20 cellular contexts compared by ENCODE assay signal in the genomic region with DNA sequence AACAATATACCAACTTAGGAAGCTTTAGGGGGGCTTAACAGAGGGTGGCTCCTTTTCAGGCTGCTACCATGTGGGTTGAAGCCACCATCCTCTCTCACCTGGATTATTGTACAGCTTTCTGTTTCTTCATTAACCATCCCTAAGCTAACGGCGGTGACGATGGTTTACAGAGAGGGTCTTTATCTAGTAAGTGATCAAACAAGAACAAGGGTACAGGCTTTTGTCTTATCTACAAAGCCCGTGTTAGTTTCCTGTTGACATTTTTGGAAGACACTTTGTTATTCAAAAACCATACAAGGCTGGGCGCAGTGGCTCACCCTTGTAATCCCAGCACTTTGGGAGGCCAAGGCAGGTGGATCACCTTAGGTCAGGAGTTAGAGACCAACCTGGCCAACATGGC. TPM values are rescaled to one million over a fixed set of nuclear protein-coding genes. Genes with fewer than 3 reads are reported as not detected.
DNase-seq lines count a peak whose midpoint lies in the region; ATAC-seq and TF ChIP-seq lines count a peak whose summit lies in the region.
"Had no signal": no experiment of that assay in that cellular context is flagged by ENCODE, and none has a peak within 500 bp of the region (broad histone marks: within the 10 kb centered on the region; RNA-seq: fewer than 3 reads in every experiment).

No MANE protein-coding gene starts in this region.

- peaks cover 0 to 24% (median 18%) of the 10 kb centered on the region in 4 donors for H3K4me1 Mint-ChIP-seq in CD4-positive, CD25-positive, alpha-beta regulatory T cell
- peaks cover 21 to 39% (median 31%) of the 10 kb centered on the region in 3 donors for H3K4me1 Mint-ChIP-seq in CD8-positive, alpha-beta memory T cell
- peaks cover 32% of the 10 kb centered on the region for H3K4me1 Mint-ChIP-seq in T-helper 2 cell treated with Interferon-gamma antibody and Interleukin-4, amounts not matched to agents 5 μg/mL and 100 μg/mL, for 36 hours (ENCODE audit: low read depth)
- H3K4me1 Mint-ChIP-seq in naive thymus-derived CD8-positive, alpha-beta T cell = peaks cover 22 to 41% (median 39%) of the 10 kb centered on the region in 4 donors

- in situ Hi-C loops in ACHN (cut with HindIII; ENCODE audit: low pct_ligation_motif_present, low pct_unique_long_range_greater_than_20kb, low sequenced_read_pairs) (no loop called here), transverse colon (cut with MboI; ENCODE audit: low pct_ligation_motif_present in 1 of 4, low pct_unique_long_range_greater_than_20kb in 1 of 4, low sequenced_read_pairs in 3 of 4) (loop anchor here in 1 of 4 donors (10.0 kb wide), 1 partner anchor 55 kb away; no protein-coding TSS in a partner anchor)

- intact Hi-C loops in transverse colon (cut with DNase I; ENCODE audit: low total_unique reads) = no loop called here

- H3K36me3 Mint-ChIP-seq in CD4-positive, CD25-positive, alpha-beta regulatory T cell = peaks cover 20% of the 10 kb centered on the region
- peaks cover 6 to 47% (median 9%) of the 10 kb centered on the region in 3 donors for H3K36me3 Mint-ChIP-seq in CD8-positive, alpha-beta memory T cell
- H3K36me3 Mint-ChIP-seq in T-helper 2 cell treated with Interferon-gamma antibody and Interleukin-4, amounts not matched to agents 5 μg/mL and 100 μg/mL, for 36 hours (ENCODE audit: low read depth) = peaks cover 35% of the 10 kb centered on the region
- H3K36me3 Mint-ChIP-seq in naive thymus-derived CD8-positive, alpha-beta T cell = peaks cover 0 to 40% (median 10%) of the 10 kb centered on the region in 3 donors

- H3K27ac ChIP-seq in CD4-positive, CD25-positive, alpha-beta regulatory T cell (ENCODE audit: insufficient read depth, low read length, poor library complexity, severe bottlenecking) = no peak overlapping the region
- H3K27ac ChIP-seq in CD8-positive, alpha-beta memory T cell (ENCODE audit: low read depth, low read length) = no peak overlapping the region
- peak overlapping the region in 1 of 4 donors; percentile 37 for H3K27ac ChIP-seq in transverse colon
- H3K27ac ChIP-seq: BLaER1 treated with 17β-estradiol and CSF1 and Interleukin-3, amounts not matched to agents 10 nM and 100 nM; body of pancreas; HL-60; KMS-11; testis; WERI-Rb-1 had no signal

- no peak for TF ChIP-seq POLR2A in transverse colon (IDR thresholded peaks at IDR 0.05)

- no peak overlapping the region for H3K4me3 ChIP-seq in CD4-positive, CD25-positive, alpha-beta regulatory T cell (ENCODE audit: low read depth, low read length)
- no peak overlapping the region for H3K4me3 ChIP-seq in CD8-positive, alpha-beta memory T cell (ENCODE audit: low read length)
- H3K4me3 ChIP-seq in transverse colon = no peak overlapping the region
- H3K4me3 ChIP-seq: BLaER1 treated with 17β-estradiol and CSF1 and Interleukin-3, amounts not matched to agents 10 nM and 100 nM; body of pancreas; testis had no signal

- DNase-seq in CD4-positive, CD25-positive, alpha-beta regulatory T cell = peak in 1 of 3 donors; percentile 24
- peak in 2 of 5 donors; percentile 21 to 65 for DNase-seq in CD8-positive, alpha-beta memory T cell
- no peak for DNase-seq in T-helper 2 cell treated with Interferon-gamma antibody and Interleukin-4, amounts not matched to agents 5 μg/mL and 100 μg/mL, for 36 hours (ENCODE audit: low spot score)
- DNase-seq in naive thymus-derived CD8-positive, alpha-beta T cell = peak in 7 of 10 donors; percentile 35 to 78 (median 49)
- DNase-seq in ACHN = no peak
- DNase-seq in transverse colon = no peak
- no peak for DNase-seq in NCI-H2171 (lab: John Stamatoyannopoulos, UW)
- DNase-seq: activated CD8-positive, alpha-beta memory T cell treated with anti-CD3 and anti-CD28 coated beads for 24 hours; activated naive CD4-positive, alpha-beta T cell treated with anti-CD3 and anti-CD28 coated beads for 36 hours; body of pancreas; mammary epithelial cell; NCI-H1105 treated with DMSO at 0.1 percent for 48 hours; NCI-H2171 treated with DMSO at 0.1 percent for 48 hours; testis; WERI-Rb-1 had no signal

- H3K9me3 Mint-ChIP-seq in CD4-positive, CD25-positive, alpha-beta regulatory T cell = no peaks in the 10 kb centered on the region
- no peaks in the 10 kb centered on the region for H3K9me3 Mint-ChIP-seq in CD8-positive, alpha-beta memory T cell
- H3K9me3 Mint-ChIP-seq in T-helper 2 cell treated with Interferon-gamma antibody and Interleukin-4, amounts not matched to agents 5 μg/mL and 100 μg/mL, for 36 hours = no peaks in the 10 kb centered on the region
- H3K9me3 Mint-ChIP-seq in naive thymus-derived CD8-positive, alpha-beta T cell = no peaks in the 10 kb centered on the region
- H3K9me3 Mint-ChIP-seq: activated naive CD4-positive, alpha-beta T cell treated with anti-CD3 and anti-CD28 coated beads for 36 hours had no signal

- 72% methylated on average over 5 of the region's 5 CpGs; no CpG with 5 or more reads in 1 of the 2 donors for WGBS in transverse colon (ENCODE audit: low coverage in 1 of 2), 2 donors

- H3K9me3 ChIP-seq in CD4-positive, CD25-positive, alpha-beta regulatory T cell (ENCODE audit: control insufficient read depth in 2 of 2, low read length in 2 of 2) = no peaks in the 10 kb centered on the region
- H3K9me3 ChIP-seq in CD8-positive, alpha-beta memory T cell (ENCODE audit: low read length) = no peaks in the 10 kb centered on the region
- H3K9me3 ChIP-seq in transverse colon = no peaks in the 10 kb centered on the region
- H3K9me3 ChIP-seq: body of pancreas, testis had no signal

- H3K27ac Mint-ChIP-seq in CD4-positive, CD25-positive, alpha-beta regulatory T cell = peak overlapping the region in 2 of 3 donors; percentile 57 to 65
- peak overlapping the region in 7 of 8 donors; percentile 28 to 95 (median 80) for H3K27ac Mint-ChIP-seq in CD8-positive, alpha-beta memory T cell
- peak overlapping the region; percentile 57 for H3K27ac Mint-ChIP-seq in T-helper 2 cell treated with Interferon-gamma antibody and Interleukin-4, amounts not matched to agents 5 μg/mL and 100 μg/mL, for 36 hours
- H3K27ac Mint-ChIP-seq in naive thymus-derived CD8-positive, alpha-beta T cell = peak overlapping the region; percentile 41 to 99 (median 94)
- H3K27ac Mint-ChIP-seq: activated naive CD4-positive, alpha-beta T cell treated with anti-CD3 and anti-CD28 coated beads for 36 hours had no signal

- no peaks in the 10 kb centered on the region for H3K27me3 Mint-ChIP-seq in CD4-positive, CD25-positive, alpha-beta regulatory T cell
- no peaks in the 10 kb centered on the region for H3K27me3 Mint-ChIP-seq in CD8-positive, alpha-beta memory T cell
- H3K27me3 Mint-ChIP-seq in T-helper 2 cell treated with Interferon-gamma antibody and Interleukin-4, amounts not matched to agents 5 μg/mL and 100 μg/mL, for 36 hours (ENCODE audit: low read depth) = no peaks in the 10 kb centered on the region
- no peaks in the 10 kb centered on the region for H3K27me3 Mint-ChIP-seq in naive thymus-derived CD8-positive, alpha-beta T cell

- H3K27me3 ChIP-seq in CD4-positive, CD25-positive, alpha-beta regulatory T cell (ENCODE audit: control insufficient read depth, insufficient read depth, low read length) = no peaks in the 10 kb centered on the region
- H3K27me3 ChIP-seq in CD8-positive, alpha-beta memory T cell (ENCODE audit: insufficient read depth, low read length, poor library complexity, severe bottlenecking) = no peaks in the 10 kb centered on the region
- H3K27me3 ChIP-seq in transverse colon = no peaks in the 10 kb centered on the region
- H3K27me3 ChIP-seq: BLaER1 treated with 17β-estradiol and CSF1 and Interleukin-3, amounts not matched to agents 10 nM and 100 nM; body of pancreas; testis had no signal

- TF ChIP-seq EP300 in transverse colon (IDR thresholded peaks at IDR 0.05; ENCODE audit: low read depth) = no peak

- CTCF ChIA-PET in CD8-positive, alpha-beta memory T cell (lab: Charles Lee) = interaction anchor here (0.9 kb wide), 1 partner anchor 12 kb away, joined by 3 read pairs; no protein-coding TSS in a partner anchor

- H3K4me1 ChIP-seq in CD4-positive, CD25-positive, alpha-beta regulatory T cell (ENCODE audit: control insufficient read depth, insufficient read depth, low read length, poor library complexity, severe bottlenecking) = peaks cover 7% of the 10 kb centered on the region
- peaks cover 21% of the 10 kb centered on the region for H3K4me1 ChIP-seq in CD8-positive, alpha-beta memory T cell (ENCODE audit: insufficient read depth, low read length)
- H3K4me1 ChIP-seq in transverse colon = peaks cover 15 to 46% (median 23%) of the 10 kb centered on the region in 4 donors
- H3K4me1 ChIP-seq: testis had no signal

- POLR2A ChIA-PET in CD8-positive, alpha-beta memory T cell (lab: Charles Lee) = no interaction called here
- POLR2A ChIA-PET in naive thymus-derived CD8-positive, alpha-beta T cell (lab: Charles Lee) = interaction anchor here (0.6 to 1.3 kb wide), 2 partner anchors 19 to 20 kb away, joined by 5 to 6 read pairs; a partner anchor contains a TSS

- no peak for ATAC-seq in CD4-positive, CD25-positive, alpha-beta regulatory T cell (ENCODE audit: low read depth in 2 of 2)
- ATAC-seq in naive thymus-derived CD8-positive, alpha-beta T cell = peak; percentile 80 to 86
- ATAC-seq: body of pancreas, esophagus mucosa had no signal

- peaks cover 13% of the 10 kb centered on the region for H3K36me3 ChIP-seq in CD4-positive, CD25-positive, alpha-beta regulatory T cell (ENCODE audit: control insufficient read depth, insufficient read depth, low read length)
- peaks cover 12% of the 10 kb centered on the region for H3K36me3 ChIP-seq in CD8-positive, alpha-beta memory T cell (ENCODE audit: insufficient read depth, low read length)
- no peaks in the 10 kb centered on the region for H3K36me3 ChIP-seq in transverse colon

- TF ChIP-seq CTCF in transverse colon (IDR thresholded peaks at IDR 0.05) = no peak

- H3K4me3 Mint-ChIP-seq in CD4-positive, CD25-positive, alpha-beta regulatory T cell = peak overlapping the region in 1 of 4 donors; percentile 21
- H3K4me3 Mint-ChIP-seq in CD8-positive, alpha-beta memory T cell = peak overlapping the region in 5 of 7 donors; percentile 6 to 65 (median 21)
- peak overlapping the region; percentile 50 for H3K4me3 Mint-ChIP-seq in T-helper 2 cell treated with Interferon-gamma antibody and Interleukin-4, amounts not matched to agents 5 μg/mL and 100 μg/mL, for 36 hours
- H3K4me3 Mint-ChIP-seq in naive thymus-derived CD8-positive, alpha-beta T cell = peak overlapping the region; percentile 44 to 80 (median 67)
- H3K4me3 Mint-ChIP-seq: activated naive CD4-positive, alpha-beta T cell treated with anti-CD3 and anti-CD28 coated beads for 36 hours; neural crest cell had no signal

RNA-seq across cellular contexts. Expression of a gene that starts 20.4 kb away (rescaled TPM):
- total RNA-seq in CD4-positive, CD25-positive, alpha-beta regulatory T cell = 4.5 TPM
- polyA plus RNA-seq in CD4-positive, CD25-positive, alpha-beta regulatory T cell = 1 to 10 TPM; 2.7 to 4.5 (median 3.5) TPM
- total RNA-seq in CD8-positive, alpha-beta memory T cell = 10 to 100 TPM; 12.8 to 12.9 TPM
- 6.5 TPM for polyA plus RNA-seq in CD8-positive, alpha-beta memory T cell
- total RNA-seq in naive thymus-derived CD8-positive, alpha-beta T cell = 1 to 10 TPM; 3.2 to 4.3 TPM
- 10 to 100 TPM in 1 of 3 donors, 1 to 10 TPM in 2; 8.2 to 10.5 (median 9.2) TPM for polyA plus RNA-seq in naive thymus-derived CD8-positive, alpha-beta T cell
- 10 to 100 TPM in 1 of 4 donors, 1 to 10 TPM in 3; 4.9 to 12.5 (median 6.6) TPM for total RNA-seq in transverse colon

RNA-seq across cellular contexts. Expression of a gene that starts 29.0 kb away (rescaled TPM):
- total RNA-seq in CD4-positive, CD25-positive, alpha-beta regulatory T cell = 12.1 TPM
- 1 to 10 TPM; 1.1 to 1.6 (median 1.4) TPM for polyA plus RNA-seq in CD4-positive, CD25-positive, alpha-beta regulatory T cell
- 10 to 100 TPM; 32.2 to 32.8 TPM for total RNA-seq in CD8-positive, alpha-beta memory T cell
- polyA plus RNA-seq in CD8-positive, alpha-beta memory T cell = 2.8 TPM
- 1 to 10 TPM; 8.8 to 9.2 TPM for total RNA-seq in naive thymus-derived CD8-positive, alpha-beta T cell
- 1 to 10 TPM in 2 of 3 donors, under 1 TPM in 1; 0.73 to 2.2 (median 1.1) TPM for polyA plus RNA-seq in naive thymus-derived CD8-positive, alpha-beta T cell
- 10 to 100 TPM in 1 of 4 donors, 1 to 10 TPM in 3; 2.6 to 19.7 (median 6.0) TPM for total RNA-seq in transverse colon

Comparison
In these comparisons a context has a peak if more than half of its experiments do, and no peak if none do; other contexts are left out.
1. ATAC-seq: peak in naive thymus-derived CD8-positive, alpha-beta T cell (2 of 2); none in CD4-positive, CD25-positive, alpha-beta regulatory T cell (0 of 2).
2. DNase-seq: peak in naive thymus-derived CD8-positive, alpha-beta T cell (7 of 10); none in T-helper 2 cell treated with Interferon-gamma antibody and Interleukin-4, amounts not matched to agents 5 μg/mL and 100 μg/mL, for 36 hours (single experiment), ACHN (single experiment), transverse colon (single experiment) and NCI-H2171 (single experiment).
3. Peak in every context shown above with its lines, with median percentiles within 50 percentile points of each other: H3K27ac Mint-ChIP-seq.